In the genomic region with DNA sequence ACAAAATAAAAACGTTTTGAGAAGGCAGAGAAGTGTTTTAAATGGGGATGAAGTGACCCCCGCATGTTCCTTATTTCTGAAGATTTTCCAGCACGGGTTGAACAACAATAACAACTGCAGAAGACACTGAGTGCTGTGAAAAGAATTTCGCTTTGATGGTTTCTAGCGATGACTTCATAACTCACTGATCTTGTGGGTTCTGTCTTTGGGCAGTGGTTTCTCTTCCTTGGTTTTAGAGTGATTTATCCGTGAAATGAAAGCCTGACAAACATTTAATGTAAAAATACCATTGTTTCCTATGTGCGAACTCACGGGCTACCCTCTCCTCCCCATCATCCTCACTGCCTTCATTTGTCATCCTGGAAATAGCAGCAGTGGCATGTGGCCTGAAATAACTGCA, we compare ENCODE assay signal across 19 cellular contexts.
"Had no signal": no experiment of that assay in that cellular context is flagged by ENCODE, and none has a peak within 500 bp of the region (broad histone marks: within the 10 kb centered on the region; RNA-seq: fewer than 3 reads in every experiment).

No MANE protein-coding gene starts in this region.

- H3K27me3 ChIP-seq: heart right ventricle, pancreas, right atrium auricular region, transverse colon, uterus had no signal

- FAIRE-seq: keratinocyte, pancreas had no signal

- H3K4me1 ChIP-seq: heart right ventricle, pancreas, psoas muscle, right atrium auricular region, transverse colon, uterus had no signal

- H3K4me3 ChIP-seq: heart right ventricle, pancreas, psoas muscle, right atrium auricular region, transverse colon, uterus had no signal

- H3K9me3 ChIP-seq: pancreas, psoas muscle, right atrium auricular region, transverse colon, uterus had no signal

- H3K36me3 ChIP-seq: heart right ventricle, pancreas, right atrium auricular region, transverse colon, uterus had no signal

- H3K27ac ChIP-seq: epithelial cell of prostate, heart right ventricle, pancreas, psoas muscle, right atrium auricular region, transverse colon, uterus had no signal

- DNase-seq: activated CD4-positive, alpha-beta T cell treated with anti-CD3 and anti-CD28 coated beads for 1 hour; activated CD4-positive, alpha-beta T cell treated with anti-CD3 and anti-CD28 coated beads, Interleukin-2, amount 50 U/mL, for 1 hour; activated CD8-positive, alpha-beta T cell treated with anti-CD3 and anti-CD28 coated beads, Interleukin-2, amount 10 ng/mL, durations not matched to agents 7 days and 5 days; activated gamma-delta T cell treated with Interleukin-2 at 50 U/mL for 16 hours; activated T-cell treated with anti-CD3 and anti-CD28 coated beads, Interleukin-2, amount 50 U/mL, for 1 hour; aorta; cerebellar nuclear complex; cortex of kidney; heart right ventricle; left colon; nephron progenitor cell; pancreas; psoas muscle; stimulated activated CD4-positive, alpha-beta T cell treated with anti-CD3 and anti-CD28 coated beads, Interleukin-1b, Interleukin-23, amount 100 ng/mL, for 48 hours; transverse colon; uterus had no signal
